In the genomic region with DNA sequence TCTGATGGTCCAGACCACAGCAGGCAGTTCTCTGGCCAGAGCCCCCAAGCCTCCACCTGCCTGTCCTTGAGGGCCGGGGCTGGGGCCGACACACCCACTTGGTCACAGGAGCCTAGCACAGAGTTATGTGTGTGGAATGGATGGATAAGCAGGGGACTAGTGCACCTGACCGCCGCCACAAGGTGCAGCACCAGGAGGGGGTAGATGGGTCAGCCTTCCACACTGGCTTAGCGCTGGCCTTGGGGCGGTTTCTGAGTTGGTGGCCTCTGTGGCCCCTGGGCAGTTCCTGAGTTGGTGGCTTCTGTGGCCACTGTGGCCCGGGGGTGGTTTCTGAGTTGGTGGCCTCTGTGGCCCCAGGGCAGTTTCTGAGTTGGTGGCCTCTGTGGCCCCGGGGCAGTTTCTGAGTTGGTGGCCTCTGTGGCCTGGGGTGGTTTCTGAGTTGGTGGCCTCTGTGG, we compare ENCODE assay signal across 23 cellular contexts.
"Had no signal": no experiment of that assay in that cellular context is flagged by ENCODE, and none has a peak within 500 bp of the region (broad histone marks: within the 10 kb centered on the region; RNA-seq: fewer than 3 reads in every experiment).

No MANE protein-coding gene starts in this region.

- H3K4me2 ChIP-seq: SK-N-SH had no signal

- ATAC-seq: activated CD8-positive, alpha-beta memory T cell treated with anti-CD3 and anti-CD28 coated beads, Interleukin-2, amount 10 ng/mL, durations not matched to agents 7 days and 5 days; body of pancreas had no signal

- H3K27ac ChIP-seq: ascending aorta, body of pancreas, SJCRH30 had no signal

- FAIRE-seq: bronchial epithelial cell had no signal

- DNase-seq: activated B cell treated with CpG ODN at 0.5 μM for 24 hours; activated CD4-positive, alpha-beta T cell treated with anti-CD3 and anti-CD28 coated beads for 1 hour; activated CD4-positive, alpha-beta T cell treated with anti-CD3 and anti-CD28 coated beads, Interleukin-2, amount 10 ng/mL, durations not matched to agents 24 days and 14 days; activated CD4-positive, alpha-beta T cell treated with anti-CD3 and anti-CD28 coated beads, Interleukin-2, amount 50 U/mL, for 48 hours; activated CD8-positive, alpha-beta memory T cell treated with anti-CD3 and anti-CD28 coated beads, Interleukin-2, amount 10 ng/mL, durations not matched to agents 7 days and 5 days; activated effector memory CD4-positive, alpha-beta T cell treated with Interleukin-2 at 50 U/mL for 16 hours; activated naive CD4-positive, alpha-beta T cell; activated T-cell treated with anti-CD3 and anti-CD28 coated beads, Interleukin-2, amount 50 U/mL, for 24 hours; body of pancreas; KG1; NCI-H1048; NCI-H146; NCI-H1930; NCI-H2171; NCI-H345; NCI-H510A; NCI-H526 treated with DMSO at 0.1 percent for 48 hours; NCI-H82; Right ventricle myocardium superior; SJCRH30; SK-N-SH had no signal

- H3K9me3 ChIP-seq: ascending aorta, body of pancreas, SJCRH30, SK-N-SH had no signal

- H3K36me3 ChIP-seq: ascending aorta, SJCRH30 had no signal

- H3K4me1 ChIP-seq: ascending aorta, body of pancreas, SJCRH30 had no signal

- H3K27me3 ChIP-seq: ascending aorta, body of pancreas had no signal

- H3K9ac ChIP-seq: SK-N-SH had no signal

- H3K4me3 ChIP-seq: ascending aorta, body of pancreas, SJCRH30 had no signal
